ENCODE assay signal across 2 cellular contexts in the genomic region with DNA sequence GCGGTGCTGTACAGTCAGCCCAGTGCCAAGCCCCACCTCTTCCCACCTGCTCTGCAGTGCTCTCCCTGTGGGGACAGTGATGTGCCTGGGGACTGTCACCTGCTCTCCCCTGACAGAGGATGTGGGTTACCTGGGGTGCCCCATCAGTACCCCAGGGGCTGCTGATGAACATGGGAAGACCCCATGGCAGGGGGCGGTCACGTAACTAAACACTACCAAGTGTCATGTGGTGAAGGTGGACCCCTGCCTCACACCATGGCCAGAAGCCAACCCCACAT.
TF ChIP-seq lines count a peak whose summit lies in the region.

No MANE protein-coding gene starts in this region.

TF ChIP-seq in SK-N-SH, 30 proteins besides CTCF, POLR2A, EP300 and RAD21 (continued from another document):
- no peak for TF ChIP-seq POLR2AphosphoS5 (IDR thresholded peaks at IDR 0.05; ENCODE audit: low read depth, low read length)
- no peak for TF ChIP-seq TAF1 (IDR thresholded peaks at IDR 0.05; ENCODE audit: borderline replicate concordance, low read depth, low read length)
- TF ChIP-seq ELF1 (IDR thresholded peaks at IDR 0.05), result no peak
- TF ChIP-seq CHD2 (IDR thresholded peaks at IDR 0.05; ENCODE audit: low read length, partially characterized antibody), result no peak

TF ChIP-seq in SK-N-SH treated with all-trans-retinoic acid at 6 μM for 48 hours, 23 proteins besides CTCF, POLR2A, EP300 and RAD21 (continued from another document):
- TF ChIP-seq RARB (CRISPR knock-in tag; IDR thresholded peaks at IDR 0.05) (no peak), CSDC2 (CRISPR knock-in tag; IDR thresholded peaks at IDR 0.05) (no peak), ESRRG (CRISPR knock-in tag; IDR thresholded peaks at IDR 0.05) (no peak)
